8 cellular contexts compared by ENCODE assay signal in genomic region chr22:40156001-40156516, GRCh38. TPM values are rescaled to one million over a fixed set of nuclear protein-coding genes. Genes with fewer than 3 reads are reported as not detected.
DNase-seq lines count a peak whose midpoint lies in the region; ATAC-seq, FAIRE-seq and TF ChIP-seq lines count a peak whose summit lies in the region.

No MANE protein-coding gene starts in this region.

- H3K9me3 ChIP-seq in CD4-positive, CD25-positive, alpha-beta regulatory T cell (ENCODE audit: control insufficient read depth in 2 of 2, low read length in 2 of 2) = no peaks in the 10 kb centered on the region
- H3K9me3 ChIP-seq in HUES48 (ENCODE audit: control insufficient read depth, insufficient read depth, low read length) = no peaks in the 10 kb centered on the region
- H3K9me3 ChIP-seq in prostate gland = no peaks in the 10 kb centered on the region

- H3K4me1 Mint-ChIP-seq in CD4-positive, CD25-positive, alpha-beta regulatory T cell = peaks cover 1 to 19% (median 12%) of the 10 kb centered on the region in 4 donors

- DNase-seq in CD4-positive, CD25-positive, alpha-beta regulatory T cell = peak in 1 of 3 donors; percentile 23
- DNase-seq in RKO (ENCODE audit: low spot score) (peak; percentile 57), prostate gland (ENCODE audit: low spot score) (peak; percentile 72), NCI-H82 (lab: John Stamatoyannopoulos, UW) (no peak), GM19239 (ENCODE audit: insufficient read length, low spot score) (no peak), NCI-H446 treated with DMSO at 0.1 percent for 48 hours (lab: John Stamatoyannopoulos, UW) (no peak)

- peaks cover 13% of the 10 kb centered on the region for H3K36me3 Mint-ChIP-seq in CD4-positive, CD25-positive, alpha-beta regulatory T cell

- no peaks in the 10 kb centered on the region for H3K9me3 Mint-ChIP-seq in CD4-positive, CD25-positive, alpha-beta regulatory T cell

- no peak overlapping the region for H3K4me3 ChIP-seq in CD4-positive, CD25-positive, alpha-beta regulatory T cell (ENCODE audit: low read depth, low read length)
- no peak overlapping the region for H3K4me3 ChIP-seq in HUES48 (ENCODE audit: low read depth, low read length)
- H3K4me3 ChIP-seq in prostate gland = no peak overlapping the region

- peak overlapping the region; percentile 9 for H3K27ac ChIP-seq in CD4-positive, CD25-positive, alpha-beta regulatory T cell (ENCODE audit: insufficient read depth, low read length, poor library complexity, severe bottlenecking)
- H3K27ac ChIP-seq in HUES48 (ENCODE audit: low read depth, low read length) (peak overlapping the region; percentile 65), prostate gland (peak overlapping the region; percentile 17 to 35)

- no peaks in the 10 kb centered on the region for H3K27me3 ChIP-seq in CD4-positive, CD25-positive, alpha-beta regulatory T cell (ENCODE audit: control insufficient read depth, insufficient read depth, low read length)
- H3K27me3 ChIP-seq in HUES48 (ENCODE audit: control insufficient read depth, insufficient read depth, low read length) (no peaks in the 10 kb centered on the region), prostate gland (replicated peaks; ENCODE audit: insufficient read depth) (no peaks in the 10 kb centered on the region)

- no peak overlapping the region for H3K9ac ChIP-seq in HUES48 (ENCODE audit: low read depth, low read length)

- no peak for ATAC-seq in CD4-positive, CD25-positive, alpha-beta regulatory T cell (ENCODE audit: low read depth in 2 of 2)
- ATAC-seq in esophagus mucosa = peak; percentile 90

- TF ChIP-seq POLR2A in prostate gland (IDR thresholded peaks at IDR 0.05) = no peak

- H3K27ac Mint-ChIP-seq in CD4-positive, CD25-positive, alpha-beta regulatory T cell = peak overlapping the region in 1 of 3 donors; percentile 68

- H3K27me3 Mint-ChIP-seq in CD4-positive, CD25-positive, alpha-beta regulatory T cell = no peaks in the 10 kb centered on the region

- H3K4me3 Mint-ChIP-seq in CD4-positive, CD25-positive, alpha-beta regulatory T cell = no peak overlapping the region

- intact Hi-C loops in prostate gland (cut with DNase I) = no loop called here

- no peak for FAIRE-seq in GM19239 (lab: Jason Lieb, UNC)

- TF ChIP-seq CTCF in prostate gland (IDR thresholded peaks at IDR 0.05) = peak in 3 of 4 experiments; percentile 12 to 51 (median 50)

- H3K4me1 ChIP-seq in CD4-positive, CD25-positive, alpha-beta regulatory T cell (ENCODE audit: control insufficient read depth, insufficient read depth, low read length, poor library complexity, severe bottlenecking) = no peaks in the 10 kb centered on the region
- peaks cover 12% of the 10 kb centered on the region for H3K4me1 ChIP-seq in HUES48 (ENCODE audit: control insufficient read depth, insufficient read depth, low read length)
- no peaks in the 10 kb centered on the region for H3K4me1 ChIP-seq in prostate gland (replicated peaks)

- peaks cover 30% of the 10 kb centered on the region for H3K36me3 ChIP-seq in CD4-positive, CD25-positive, alpha-beta regulatory T cell (ENCODE audit: control insufficient read depth, insufficient read depth, low read length)
- H3K36me3 ChIP-seq in HUES48 (ENCODE audit: control insufficient read depth, insufficient read depth, low read length) = no peaks in the 10 kb centered on the region
- H3K36me3 ChIP-seq in prostate gland = no peaks in the 10 kb centered on the region

- 22% methylated on average over 7 of the region's 7 CpGs for WGBS in prostate gland

RNA-seq across cellular contexts. Expression of gene TNRC6B, which starts 21.7 kb away (rescaled TPM):
- total RNA-seq in CD4-positive, CD25-positive, alpha-beta regulatory T cell = 144 TPM
- 10 to 100 TPM; 50.6 to 79.7 (median 65.1) TPM for polyA plus RNA-seq in CD4-positive, CD25-positive, alpha-beta regulatory T cell
- total RNA-seq in esophagus mucosa (19.3 TPM), prostate gland (100 to 1,000 TPM in 1 of 2 donors, 10 to 100 TPM in 1; 43.8 to 118 TPM)

Comparison
In these comparisons a context has a peak if more than half of its experiments do, and no peak if none do; other contexts are left out.
1. DNase-seq: peak in RKO (single experiment) and prostate gland (single experiment); none in NCI-H82 (single experiment), GM19239 (single experiment) and NCI-H446 treated with DMSO at 0.1 percent for 48 hours (single experiment).
2. H3K27ac ChIP-seq: peak in every context shown above with its lines; median percentile 65 in HUES48; 26 in prostate gland; 9 in CD4-positive, CD25-positive, alpha-beta regulatory T cell.